In genomic region chr19:1206733-1207301, GRCh38 we compare ENCODE assay signal across 6 cellular contexts. TPM values are rescaled to one million over a fixed set of nuclear protein-coding genes. Genes with fewer than 3 reads are reported as not detected.
DNase-seq lines count a peak whose midpoint lies in the region; ATAC-seq and TF ChIP-seq lines count a peak whose summit lies in the region.

No MANE protein-coding gene starts in this region.

- H3K27me3 Mint-ChIP-seq in activated T-helper 2 cell treated with anti-CD3 and anti-CD28 coated beads, Interferon-gamma antibody, Interleukin-2, Interleukin-4, amounts not matched to agents 10 μg/mL and 5 μg/mL and 100 μg/mL, durations not matched to agents 14 hours and 24 hours and 36 hours (ENCODE audit: low read depth), result no peaks in the 10 kb centered on the region

- peaks cover 34% of the 10 kb centered on the region for H3K36me3 Mint-ChIP-seq in activated T-helper 2 cell treated with anti-CD3 and anti-CD28 coated beads, Interferon-gamma antibody, Interleukin-2, Interleukin-4, amounts not matched to agents 10 μg/mL and 5 μg/mL and 100 μg/mL, durations not matched to agents 14 hours and 24 hours and 36 hours (ENCODE audit: low read depth)

- H3K27ac Mint-ChIP-seq in activated T-helper 2 cell treated with anti-CD3 and anti-CD28 coated beads, Interferon-gamma antibody, Interleukin-2, Interleukin-4, amounts not matched to agents 10 μg/mL and 5 μg/mL and 100 μg/mL, durations not matched to agents 14 hours and 24 hours and 36 hours, result peak overlapping the region; percentile 77

- POLR2A ChIA-PET in HEK293 (lab: Yijun Ruan, JAX), result interaction anchor here (0.5 kb wide), 1 partner anchor 13 kb away, joined by 3 read pairs; no protein-coding TSS in a partner anchor

- H3K36me3 ChIP-seq in HEK293 (ENCODE audit: control insufficient read depth in 2 of 2, insufficient read depth in 1 of 2, low read length in 2 of 2), result peaks cover 7 to 28% of the 10 kb centered on the region in 2 experiments; a peak in 2 of 3 replicates
- peaks cover 0 to 2% (median 0%) of the 10 kb centered on the region in 4 donors for H3K36me3 ChIP-seq in right lobe of liver

- peak overlapping the region; percentile 53 for H3K4me3 ChIP-seq in HEK293 (ENCODE audit: low read depth, low read length)
- peak overlapping the region; percentile 55 to 70 (median 58) for H3K4me3 ChIP-seq in right lobe of liver

- H3K27ac ChIP-seq in HEK293 (ENCODE audit: extremely low read depth, low read depth, low read length) (peak overlapping the region; percentile 99), right lobe of liver (peak overlapping the region; percentile 16 to 80 (median 73))

- CTCF ChIA-PET in HEK293 (lab: Yijun Ruan, JAX), result no interaction called here

- WGBS in right lobe of liver (ENCODE audit: insufficient coverage, low coverage, low lambda C conversion rate, missing lambda C conversion rate), result 1% methylated on average over 26 of the region's 32 CpGs

- peak overlapping the region; percentile 91 for H3K4me3 Mint-ChIP-seq in activated T-helper 2 cell treated with anti-CD3 and anti-CD28 coated beads, Interferon-gamma antibody, Interleukin-2, Interleukin-4, amounts not matched to agents 10 μg/mL and 5 μg/mL and 100 μg/mL, durations not matched to agents 14 hours and 24 hours and 36 hours (ENCODE audit: low read depth)

- DNase-seq in activated T-helper 2 cell treated with anti-CD3 and anti-CD28 coated beads, Interferon-gamma antibody, Interleukin-2, Interleukin-4, amounts not matched to agents 10 μg/mL and 5 μg/mL and 100 μg/mL, durations not matched to agents 14 hours and 24 hours and 36 hours (ENCODE audit: low spot score), result no peak
- DNase-seq in right lobe of liver (peak in 2 of 3 donors; percentile 42 to 54), omental fat pad (ENCODE audit: low spot score) (no peak), NCI-H1048 (lab: John Stamatoyannopoulos, UW) (no peak)

- no peak for TF ChIP-seq CTCF in HEK293 (tag by site-specific recombination; IDR thresholded peaks at IDR 0.05)
- no peak for TF ChIP-seq CTCF in right lobe of liver (IDR thresholded peaks at IDR 0.05)
- no peak for TF ChIP-seq CTCF in omental fat pad (IDR thresholded peaks at IDR 0.05)

- peaks cover 20% of the 10 kb centered on the region for H3K4me1 Mint-ChIP-seq in activated T-helper 2 cell treated with anti-CD3 and anti-CD28 coated beads, Interferon-gamma antibody, Interleukin-2, Interleukin-4, amounts not matched to agents 10 μg/mL and 5 μg/mL and 100 μg/mL, durations not matched to agents 14 hours and 24 hours and 36 hours (ENCODE audit: low read depth)

- peaks cover 7% of the 10 kb centered on the region for H3K4me1 ChIP-seq in HEK293 (ENCODE audit: control insufficient read depth, insufficient read depth, low read length)
- H3K4me1 ChIP-seq in right lobe of liver, result peaks cover 0 to 44% (median 21%) of the 10 kb centered on the region in 4 donors

- H3K9me3 ChIP-seq in HEK293 (ENCODE audit: control insufficient read depth, insufficient read depth, low read depth, low read length) (no peaks in the 10 kb centered on the region), right lobe of liver (no peaks in the 10 kb centered on the region)

- no peaks in the 10 kb centered on the region for H3K27me3 ChIP-seq in right lobe of liver

- intact Hi-C loops in activated T-helper 2 cell treated with anti-CD3 and anti-CD28 coated beads, Interferon-gamma antibody, Interleukin-2, Interleukin-4, amounts not matched to agents 10 μg/mL and 5 μg/mL and 100 μg/mL, durations not matched to agents 14 hours and 24 hours and 36 hours (cut with micrococcal nuclease), result no loop called here
- intact Hi-C loops in right lobe of liver (cut with DNase I), result no loop called here

- no peak for TF ChIP-seq POLR2A in right lobe of liver (IDR thresholded peaks at IDR 0.05)

- H3K9me3 Mint-ChIP-seq in activated T-helper 2 cell treated with anti-CD3 and anti-CD28 coated beads, Interferon-gamma antibody, Interleukin-2, Interleukin-4, amounts not matched to agents 10 μg/mL and 5 μg/mL and 100 μg/mL, durations not matched to agents 14 hours and 24 hours and 36 hours, result no peaks in the 10 kb centered on the region

- no peak for ATAC-seq in right lobe of liver
- ATAC-seq in omental fat pad (ENCODE audit: low FRiP score), result no peak
- ATAC-seq in GM19455 (IDR thresholded peaks at IDR 0.05; ENCODE audit: unreplicated experiment), result no peak

TF ChIP-seq in HEK293, 187 proteins besides CTCF, POLR2A, EP300 and RAD21 (continues in another document):
- 0 out of 2 replicates have a peak, but pooled peaks have one; percentile 19 for TF ChIP-seq ZBTB10 (tag by site-specific recombination; IDR thresholded peaks at IDR 0.05)
- TF ChIP-seq ZFP37 (tag by site-specific recombination; IDR thresholded peaks at IDR 0.05), result peak; percentile 30; the same call in 1 of the 2 replicates
- TF ChIP-seq ZNF10 (tag by site-specific recombination; IDR thresholded peaks at IDR 0.05), result peak; percentile 42; the same call in 1 of the 2 replicates
- TF ChIP-seq ZNF169 (tag by site-specific recombination; IDR thresholded peaks at IDR 0.05), result no peak
- TF ChIP-seq ZNF626 (tag by site-specific recombination; IDR thresholded peaks at IDR 0.05), result no peak
- TF ChIP-seq ZNF354C (tag by site-specific recombination; IDR thresholded peaks at IDR 0.05; ENCODE audit: borderline replicate concordance, low read depth), result no peak
- TF ChIP-seq ZNF488 (tag by site-specific recombination; IDR thresholded peaks at IDR 0.05), result peak; percentile 10; the same call in 1 of the 2 replicates

RNA-seq across cellular contexts. Expression of gene STK11, which starts 1.2 kb away (rescaled TPM):
- 65.7 and 71.1 TPM in 2 replicates for total RNA-seq in activated T-helper 2 cell treated with anti-CD3 and anti-CD28 coated beads, Interferon-gamma antibody, Interleukin-2, Interleukin-4, amounts not matched to agents 10 μg/mL and 5 μg/mL and 100 μg/mL, durations not matched to agents 14 hours and 24 hours and 36 hours
- total RNA-seq in right lobe of liver (10 to 100 TPM; 23.8 to 34.0 (median 29.5) TPM), omental fat pad (10 to 100 TPM; 38.0 to 48.4 (median 44.2) TPM)

RNA-seq across cellular contexts. Expression of gene CBARP, which starts 31.0 kb away (rescaled TPM):
- 3.5 and 3.7 TPM in 2 replicates for total RNA-seq in activated T-helper 2 cell treated with anti-CD3 and anti-CD28 coated beads, Interferon-gamma antibody, Interleukin-2, Interleukin-4, amounts not matched to agents 10 μg/mL and 5 μg/mL and 100 μg/mL, durations not matched to agents 14 hours and 24 hours and 36 hours
- under 1 TPM; 0.15 to 0.62 (median 0.31) TPM for total RNA-seq in right lobe of liver
- 10 to 100 TPM in 1 of 4 donors, 1 to 10 TPM in 1, under 1 TPM in 1, not detected in 1; 0.63 to 19.6 (median 2.2) TPM for total RNA-seq in omental fat pad

RNA-seq across cellular contexts. Expression of gene SBNO2, which starts 32.7 kb away (rescaled TPM):
- 82.8 and 87.0 TPM in 2 replicates for total RNA-seq in activated T-helper 2 cell treated with anti-CD3 and anti-CD28 coated beads, Interferon-gamma antibody, Interleukin-2, Interleukin-4, amounts not matched to agents 10 μg/mL and 5 μg/mL and 100 μg/mL, durations not matched to agents 14 hours and 24 hours and 36 hours
- total RNA-seq in right lobe of liver (10 to 100 TPM; 21.5 to 54.4 (median 25.5) TPM), omental fat pad (100 to 1,000 TPM in 1 of 4 donors, 10 to 100 TPM in 3; 33.1 to 208 (median 61.9) TPM)

RNA-seq across cellular contexts. Expression of gene ATP5F1D, which starts 34.7 kb away (rescaled TPM):
- 233 and 240 TPM in 2 replicates for total RNA-seq in activated T-helper 2 cell treated with anti-CD3 and anti-CD28 coated beads, Interferon-gamma antibody, Interleukin-2, Interleukin-4, amounts not matched to agents 10 μg/mL and 5 μg/mL and 100 μg/mL, durations not matched to agents 14 hours and 24 hours and 36 hours
- total RNA-seq in right lobe of liver, result 100 to 1,000 TPM in 5 of 6 experiments, 10 to 100 TPM in 1; 98.1 to 240 (median 137) TPM
- total RNA-seq in omental fat pad, result 10 to 100 TPM; 46.4 to 76.0 (median 60.2) TPM

RNA-seq across cellular contexts. Expression of gene MIDN, which starts 41.6 kb away (rescaled TPM):
- 84.7 and 85.4 TPM in 2 replicates for total RNA-seq in activated T-helper 2 cell treated with anti-CD3 and anti-CD28 coated beads, Interferon-gamma antibody, Interleukin-2, Interleukin-4, amounts not matched to agents 10 μg/mL and 5 μg/mL and 100 μg/mL, durations not matched to agents 14 hours and 24 hours and 36 hours
- total RNA-seq in right lobe of liver, result 10 to 100 TPM; 22.3 to 55.1 (median 29.3) TPM
- 10 to 100 TPM; 24.5 to 68.6 (median 44.1) TPM for total RNA-seq in omental fat pad

Comparison
In these comparisons a context has a peak if more than half of its experiments do, and no peak if none do; other contexts are left out.
1. DNase-seq: peak in right lobe of liver (2 of 3); none in activated T-helper 2 cell treated with anti-CD3 and anti-CD28 coated beads, Interferon-gamma antibody, Interleukin-2, Interleukin-4, amounts not matched to agents 10 μg/mL and 5 μg/mL and 100 μg/mL, durations not matched to agents 14 hours and 24 hours and 36 hours (single experiment), omental fat pad (single experiment) and NCI-H1048 (single experiment).